23 cellular contexts compared by ENCODE assay signal in the genomic region with DNA sequence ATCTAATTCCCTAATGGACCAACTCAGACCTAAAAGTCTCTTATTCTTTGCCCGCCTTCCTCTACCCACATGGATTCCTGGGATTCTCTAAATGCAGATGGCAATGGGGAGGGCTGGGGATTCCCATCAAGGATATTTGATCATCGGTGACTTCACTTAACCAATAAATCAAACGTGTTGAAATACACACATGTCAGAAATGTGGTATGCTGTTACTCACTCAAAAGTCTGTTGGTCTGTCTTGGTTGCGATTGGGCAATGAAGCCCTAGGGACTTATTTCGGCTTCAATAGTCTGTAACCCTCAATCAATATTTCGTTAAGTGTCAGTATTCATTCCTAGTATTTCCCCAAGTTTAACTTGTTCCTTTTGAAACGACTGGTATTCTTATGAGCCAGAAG.
DNase-seq lines count a peak whose midpoint lies in the region; ATAC-seq and TF ChIP-seq lines count a peak whose summit lies in the region.
"Had no signal": no experiment of that assay in that cellular context is flagged by ENCODE, and none has a peak within 500 bp of the region (broad histone marks: within the 10 kb centered on the region; RNA-seq: fewer than 3 reads in every experiment).

No MANE protein-coding gene starts in this region.

- peaks cover 0 to 6% of the 10 kb centered on the region in 2 donors for H3K4me1 Mint-ChIP-seq in stimulated activated naive B cell treated with anti-CD40 and anti-IgM and Interleukin-4, amounts not matched to agents 10 μg/mL and 1 μg/mL and 100 μg/mL, for 72 hours

- DNase-seq in AG09309 (ENCODE audit: low read depth) (peak; percentile 52), HT1080 (ENCODE audit: low read depth) (peak; percentile 3), RWPE2 (ENCODE audit: low spot score) (no peak), foreskin fibroblast (peak; percentile 8 to 12), NCI-H774 (lab: John Stamatoyannopoulos, UW) (no peak)
- no peak for DNase-seq in stimulated activated naive B cell treated with anti-CD40 and anti-IgM and Interleukin-4, amounts not matched to agents 10 μg/mL and 1 μg/mL and 100 μg/mL, for 72 hours
- no peak for DNase-seq in activated CD4-positive, CD25-positive, alpha-beta regulatory T cell (lab: John Stamatoyannopoulos, UW)
- DNase-seq: activated CD4-positive, alpha-beta T cell treated with anti-CD3 and anti-CD28 coated beads for 48 hours; activated T-cell treated with anti-CD3 and anti-CD28 coated beads, Interleukin-2, amount 50 U/mL, for 4 hours; amniotic stem cell; immature natural killer cell; NCI-H1417; NCI-H345; ovary; spleen had no signal

- H3K4me3 ChIP-seq in AG09309 (ENCODE audit: control insufficient read depth, low read depth, low read length), result no peak overlapping the region
- no peak overlapping the region for H3K4me3 ChIP-seq in RWPE2 (ENCODE audit: severe bottlenecking)
- H3K4me3 ChIP-seq in foreskin fibroblast (ENCODE audit: low read depth in 1 of 2, low read length in 2 of 2), result no peak overlapping the region
- H3K4me3 ChIP-seq: gastroesophageal sphincter, GM12878, ovary, spleen had no signal

- H3K27ac ChIP-seq in RWPE2 (ENCODE audit: poor library complexity, severe bottlenecking), result peak overlapping the region; percentile 12
- H3K27ac ChIP-seq: gastroesophageal sphincter, ovary, spleen had no signal

- peaks cover 29 to 37% of the 10 kb centered on the region in 2 donors for H3K27me3 Mint-ChIP-seq in stimulated activated naive B cell treated with anti-CD40 and anti-IgM and Interleukin-4, amounts not matched to agents 10 μg/mL and 1 μg/mL and 100 μg/mL, for 72 hours

- H3K27me3 ChIP-seq in RWPE2 (ENCODE audit: insufficient read depth, poor library complexity, severe bottlenecking), result no peaks in the 10 kb centered on the region
- H3K27me3 ChIP-seq: ovary had no signal

- H3K9me3 Mint-ChIP-seq in stimulated activated naive B cell treated with anti-CD40 and anti-IgM and Interleukin-4, amounts not matched to agents 10 μg/mL and 1 μg/mL and 100 μg/mL, for 72 hours, result no peaks in the 10 kb centered on the region
- H3K9me3 Mint-ChIP-seq: activated T-cell treated with anti-CD3 and anti-CD28 coated beads, Interleukin-2, amount 50 U/mL, for 4 hours; dendritic cell treated with granulocyte-macrophage colony-stimulating factor and Interleukin-4, amounts not matched to agents 40 ng/mL and 50 ng/mL, for 4 days; mesothelial cell of epicardium had no signal

- H3K36me3 Mint-ChIP-seq in stimulated activated naive B cell treated with anti-CD40 and anti-IgM and Interleukin-4, amounts not matched to agents 10 μg/mL and 1 μg/mL and 100 μg/mL, for 72 hours, result peaks cover 0 to 2% of the 10 kb centered on the region in 2 donors
- H3K36me3 Mint-ChIP-seq: immature natural killer cell, mesothelial cell of epicardium had no signal

- H3K36me3 ChIP-seq in RWPE2 (ENCODE audit: low read depth), result no peaks in the 10 kb centered on the region
- H3K36me3 ChIP-seq: gastroesophageal sphincter, ovary, spleen had no signal

- TF ChIP-seq CTCF in AG09309 (IDR thresholded peaks at IDR 0.05; ENCODE audit: control insufficient read depth, insufficient read depth, low read depth, low read length, missing control alignments), result no peak
- TF ChIP-seq CTCF in RWPE2 (IDR thresholded peaks at IDR 0.05; ENCODE audit: poor library complexity, severe bottlenecking), result no peak
- TF ChIP-seq CTCF in foreskin fibroblast (IDR thresholded peaks at IDR 0.05; ENCODE audit: low read depth, low read length), result no peak

- ATAC-seq in RWPE2 (ENCODE audit: low read depth), result peak; percentile 89
- no peak for ATAC-seq in GM21786 (IDR thresholded peaks at IDR 0.05; ENCODE audit: unreplicated experiment)
- ATAC-seq in stimulated activated naive B cell treated with anti-CD40 and anti-IgM and Interleukin-4, amounts not matched to agents 10 μg/mL and 1 μg/mL and 100 μg/mL, for 72 hours (replicated peaks), result no peak
- ATAC-seq: activated T-cell treated with anti-CD3 and anti-CD28 coated beads, Interleukin-2, amount 50 U/mL, for 4 hours; gastroesophageal sphincter; GM12878; HepG2; Panc1 had no signal

- no peaks in the 10 kb centered on the region for H3K9me3 ChIP-seq in RWPE2 (ENCODE audit: severe bottlenecking)
- H3K9me3 ChIP-seq: gastroesophageal sphincter, ovary, spleen had no signal

- no peak overlapping the region for H3K4me3 Mint-ChIP-seq in stimulated activated naive B cell treated with anti-CD40 and anti-IgM and Interleukin-4, amounts not matched to agents 10 μg/mL and 1 μg/mL and 100 μg/mL, for 72 hours
- H3K4me3 Mint-ChIP-seq: activated T-cell treated with anti-CD3 and anti-CD28 coated beads, Interleukin-2, amount 50 U/mL, for 4 hours; dendritic cell treated with granulocyte-macrophage colony-stimulating factor and Interleukin-4, amounts not matched to agents 40 ng/mL and 50 ng/mL, for 4 days; mesothelial cell of epicardium; T-helper 1 cell treated with Interleukin-12 subunit alpha and Interleukin-12 subunit beta and Interleukin-4 antibody, amounts not matched to agents 30 μg/mL and 1 μg/mL, for 36 hours had no signal

- no peak overlapping the region for H3K27ac Mint-ChIP-seq in stimulated activated naive B cell treated with anti-CD40 and anti-IgM and Interleukin-4, amounts not matched to agents 10 μg/mL and 1 μg/mL and 100 μg/mL, for 72 hours
- H3K27ac Mint-ChIP-seq: dendritic cell treated with granulocyte-macrophage colony-stimulating factor and Interleukin-4, amounts not matched to agents 40 ng/mL and 50 ng/mL, for 4 days; immature natural killer cell; mesothelial cell of epicardium; T-helper 1 cell treated with Interleukin-12 subunit alpha and Interleukin-12 subunit beta and Interleukin-4 antibody, amounts not matched to agents 30 μg/mL and 1 μg/mL, for 36 hours had no signal

- H3K4me1 ChIP-seq in RWPE2 (ENCODE audit: insufficient read depth, poor library complexity, severe bottlenecking), result peaks cover 5% of the 10 kb centered on the region
- H3K4me1 ChIP-seq: gastroesophageal sphincter had no signal

Comparison
In these comparisons a context has a peak if more than half of its experiments do, and no peak if none do; other contexts are left out.
1. DNase-seq: peak in AG09309 (single experiment), HT1080 (single experiment) and foreskin fibroblast (2 of 2); none in RWPE2 (single experiment), NCI-H774 (single experiment), stimulated activated naive B cell treated with anti-CD40 and anti-IgM and Interleukin-4, amounts not matched to agents 10 μg/mL and 1 μg/mL and 100 μg/mL, for 72 hours (single experiment) and activated CD4-positive, CD25-positive, alpha-beta regulatory T cell (0 of 4).